18 cellular contexts compared by ENCODE assay signal in the genomic region with DNA sequence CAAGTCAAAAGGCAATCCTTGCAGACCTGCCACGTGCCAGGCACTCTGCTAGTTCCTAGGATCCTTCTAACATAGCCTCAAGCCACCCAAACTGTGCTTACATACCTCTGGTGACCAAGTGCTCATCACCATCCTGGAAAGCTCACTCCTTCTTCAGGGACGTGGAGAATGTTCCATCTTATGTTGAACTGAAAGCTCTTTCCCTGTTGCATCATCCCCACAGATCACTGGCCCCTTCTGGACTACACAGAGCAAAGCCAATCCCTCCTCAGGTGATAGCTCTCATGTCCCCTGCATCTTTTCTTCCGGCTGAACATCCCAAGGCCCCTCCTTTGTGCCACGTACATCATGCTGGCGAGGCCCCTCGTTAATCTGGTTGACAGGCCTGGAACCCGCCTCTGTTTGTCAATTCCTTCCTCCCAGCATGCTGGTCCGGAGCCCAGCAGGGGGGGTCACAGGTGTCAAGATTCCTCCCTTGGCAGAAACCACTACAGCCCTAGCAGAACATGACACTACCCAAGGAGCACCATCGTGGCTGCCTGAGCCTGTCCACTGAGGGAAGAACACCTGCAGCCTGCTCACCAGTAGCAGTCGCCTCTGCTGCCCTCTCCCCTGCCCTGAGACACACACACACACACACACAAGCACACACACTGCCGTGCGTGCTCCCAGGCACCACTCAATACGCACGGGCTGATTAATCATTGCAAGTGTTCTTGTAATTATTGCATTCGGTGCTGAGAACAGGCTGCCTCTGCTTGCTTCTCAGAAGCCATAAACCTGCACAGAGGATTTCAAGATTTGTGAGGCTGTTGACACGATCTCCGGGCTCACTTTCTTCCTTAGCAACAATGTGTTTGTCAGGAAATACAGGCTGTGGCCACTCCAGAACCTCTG. TPM values are rescaled to one million over a fixed set of nuclear protein-coding genes. Genes with fewer than 3 reads are reported as not detected.
A peak's percentile ranks its signal among the peaks of the same experiment; 100 is the strongest.
DNase-seq lines count a peak whose midpoint lies in the region; ATAC-seq, FAIRE-seq and TF ChIP-seq lines count a peak whose summit lies in the region.
"Had no signal": no experiment of that assay in that cellular context is flagged by ENCODE, and none has a peak within 500 bp of the region (broad histone marks: within the 10 kb centered on the region; RNA-seq: fewer than 3 reads in every experiment).

No MANE protein-coding gene starts in this region.

- DNase-seq in NCI-H2081 (lab: John Stamatoyannopoulos, UW) (peak; percentile 25 to 60), NCI-H2081 treated with DMSO at 0.1 percent for 48 hours (lab: John Stamatoyannopoulos, UW) (no peak), NCI-H510A treated with DMSO at 0.1 percent for 48 hours (lab: John Stamatoyannopoulos, UW) (peak; percentile 87), hepatocyte (ENCODE audit: low spot score) (peak; percentile 67), small intestine (peak; percentile 32), left ventricle myocardium superior (no peak)
- no peak for DNase-seq in activated CD4-positive, alpha-beta T cell treated with anti-CD3 and anti-CD28 coated beads for 1 hour
- DNase-seq in stimulated activated naive B cell treated with anti-CD40 and anti-IgM and Interleukin-4, amounts not matched to agents 10 μg/mL and 1 μg/mL and 100 μg/mL, for 72 hours: no peak
- DNase-seq: activated CD8-positive, alpha-beta memory T cell treated with anti-CD3 and anti-CD28 coated beads, Interleukin-2, amount 50 U/mL, for 4 hours; activated naive CD8-positive, alpha-beta T cell treated with anti-CD3 and anti-CD28 coated beads, Interleukin-2, amount 10 ng/mL, durations not matched to agents 7 days and 5 days; foreskin melanocyte; left ventricle myocardium inferior had no signal

- H3K4me3 ChIP-seq in hepatocyte (no peak overlapping the region), small intestine (ENCODE audit: low read depth in 1 of 2, low read length in 2 of 2) (no peak overlapping the region)
- H3K4me3 ChIP-seq: left ventricle myocardium inferior had no signal

- H3K79me2 ChIP-seq in hepatocyte: no peaks in the 10 kb centered on the region

- no peak overlapping the region for H3K27ac ChIP-seq in hepatocyte
- H3K27ac ChIP-seq in small intestine (ENCODE audit: low read depth in 1 of 2, low read length in 1 of 2): no peak overlapping the region
- H3K27ac ChIP-seq: HL-60, left ventricle myocardium inferior had no signal

- H3K4me3 Mint-ChIP-seq in stimulated activated naive B cell treated with anti-CD40 and anti-IgM and Interleukin-4, amounts not matched to agents 10 μg/mL and 1 μg/mL and 100 μg/mL, for 72 hours: no peak overlapping the region
- H3K4me3 Mint-ChIP-seq: activated naive CD8-positive, alpha-beta T cell treated with anti-CD3 and anti-CD28 coated beads, Interleukin-2, amount 10 ng/mL, durations not matched to agents 7 days and 5 days had no signal

- H4K20me1 ChIP-seq in hepatocyte (ENCODE audit: insufficient read depth, poor library complexity, severe bottlenecking): no peaks in the 10 kb centered on the region

- peaks cover 17% of the 10 kb centered on the region for H3K4me1 ChIP-seq in hepatocyte (ENCODE audit: insufficient read depth)
- H3K4me1 ChIP-seq in small intestine (ENCODE audit: control insufficient read depth in 2 of 2, insufficient read depth in 1 of 2, low read depth in 1 of 2, low read length in 1 of 2): no peaks in the 10 kb centered on the region

- peaks cover 0 to 2% of the 10 kb centered on the region in 2 donors for H3K4me1 Mint-ChIP-seq in stimulated activated naive B cell treated with anti-CD40 and anti-IgM and Interleukin-4, amounts not matched to agents 10 μg/mL and 1 μg/mL and 100 μg/mL, for 72 hours
- H3K4me1 Mint-ChIP-seq: activated naive CD8-positive, alpha-beta T cell treated with anti-CD3 and anti-CD28 coated beads, Interleukin-2, amount 10 ng/mL, durations not matched to agents 7 days and 5 days had no signal

- H3K27me3 ChIP-seq in hepatocyte (peaks cover 7% of the 10 kb centered on the region), small intestine (ENCODE audit: control insufficient read depth in 2 of 2, insufficient read depth in 2 of 2, low read length in 2 of 2) (peaks cover 0 to 7% of the 10 kb centered on the region in 2 donors)

- H3K9me3 Mint-ChIP-seq in stimulated activated naive B cell treated with anti-CD40 and anti-IgM and Interleukin-4, amounts not matched to agents 10 μg/mL and 1 μg/mL and 100 μg/mL, for 72 hours: no peaks in the 10 kb centered on the region
- H3K9me3 Mint-ChIP-seq: activated naive CD8-positive, alpha-beta T cell treated with anti-CD3 and anti-CD28 coated beads, Interleukin-2, amount 10 ng/mL, durations not matched to agents 7 days and 5 days had no signal

- peak overlapping the region; percentile 33 for H3K4me2 ChIP-seq in hepatocyte

- H3K27me3 Mint-ChIP-seq in stimulated activated naive B cell treated with anti-CD40 and anti-IgM and Interleukin-4, amounts not matched to agents 10 μg/mL and 1 μg/mL and 100 μg/mL, for 72 hours: peaks cover 55 to 64% of the 10 kb centered on the region in 2 donors

- FAIRE-seq in small intestine (lab: Jason Lieb, UNC): no peak

- WGBS in hepatocyte (ENCODE audit: low lambda C conversion rate, missing lambda C conversion rate): 40% methylated on average over 17 of the region's 17 CpGs
- 13 to 25% (median 13%) methylated on average over 17 of the region's 17 CpGs for WGBS in small intestine, 3 donors

- H3K27ac Mint-ChIP-seq in stimulated activated naive B cell treated with anti-CD40 and anti-IgM and Interleukin-4, amounts not matched to agents 10 μg/mL and 1 μg/mL and 100 μg/mL, for 72 hours: no peak overlapping the region
- H3K27ac Mint-ChIP-seq: activated naive CD8-positive, alpha-beta T cell treated with anti-CD3 and anti-CD28 coated beads, Interleukin-2, amount 10 ng/mL, durations not matched to agents 7 days and 5 days had no signal

- no peaks in the 10 kb centered on the region for H3K36me3 ChIP-seq in hepatocyte (replicated peaks; ENCODE audit: insufficient read depth, low read depth)
- H3K36me3 ChIP-seq in small intestine (ENCODE audit: control insufficient read depth in 2 of 2, insufficient read depth in 2 of 2, low read length in 2 of 2): no peaks in the 10 kb centered on the region
- H3K36me3 ChIP-seq: left ventricle myocardium inferior had no signal

- no peak for TF ChIP-seq CTCF in hepatocyte (IDR thresholded peaks at IDR 0.05; ENCODE audit: poor library complexity)

- no peaks in the 10 kb centered on the region for H3K36me3 Mint-ChIP-seq in stimulated activated naive B cell treated with anti-CD40 and anti-IgM and Interleukin-4, amounts not matched to agents 10 μg/mL and 1 μg/mL and 100 μg/mL, for 72 hours
- H3K36me3 Mint-ChIP-seq: activated naive CD8-positive, alpha-beta T cell treated with anti-CD3 and anti-CD28 coated beads, Interleukin-2, amount 10 ng/mL, durations not matched to agents 7 days and 5 days had no signal

- no peaks in the 10 kb centered on the region for H3K9me3 ChIP-seq in hepatocyte (ENCODE audit: low read depth)
- no peaks in the 10 kb centered on the region for H3K9me3 ChIP-seq in small intestine (ENCODE audit: control insufficient read depth, low read depth)
- H3K9me3 ChIP-seq: left ventricle myocardium inferior had no signal

- no peaks in the 10 kb centered on the region for H3K9me2 ChIP-seq in hepatocyte (replicated peaks; ENCODE audit: insufficient read depth)

- no peak for ATAC-seq in stimulated activated naive B cell treated with anti-CD40 and anti-IgM and Interleukin-4, amounts not matched to agents 10 μg/mL and 1 μg/mL and 100 μg/mL, for 72 hours (replicated peaks)
- no peak for ATAC-seq in left ventricle myocardium superior
- ATAC-seq: Panc1 had no signal

- intact Hi-C loops in left ventricle myocardium superior (cut with micrococcal nuclease): no loop called here

- H2AFZ ChIP-seq in hepatocyte: no peak overlapping the region

RNA-seq across cellular contexts. Expression of a gene that starts 6.3 kb away (rescaled TPM):
- 9.4 and 10.5 TPM in 2 replicates for total RNA-seq in hepatocyte
- 8.2 and 9.0 TPM in 2 replicates for polyA plus RNA-seq in hepatocyte
- polyA plus RNA-seq in small intestine: 1 to 10 TPM in 1 of 3 donors, under 1 TPM in 2; 0.22 to 3.3 (median 0.27) TPM
- 2.8 TPM for total RNA-seq in left ventricle myocardium superior
- total RNA-seq: activated naive CD8-positive, alpha-beta T cell treated with anti-CD3 and anti-CD28 coated beads, Interleukin-2, amount 10 ng/mL, durations not matched to agents 7 days and 5 days; dermis microvascular lymphatic vessel endothelial cell had no signal

RNA-seq across cellular contexts. Expression of a gene that starts 45.0 kb away (rescaled TPM):
- not detected in 2 replicates for total RNA-seq in hepatocyte
- 0.29 TPM in 1 of 2 replicates, not detected in the other for polyA plus RNA-seq in hepatocyte
- not detected for polyA plus RNA-seq in small intestine
- total RNA-seq in left ventricle myocardium superior: not detected
- total RNA-seq: A172; activated naive CD8-positive, alpha-beta T cell treated with anti-CD3 and anti-CD28 coated beads, Interleukin-2, amount 10 ng/mL, durations not matched to agents 7 days and 5 days; dermis microvascular lymphatic vessel endothelial cell; left ventricle myocardium inferior; M059J; temporal lobe had no signal

Comparison
In these comparisons a context has a peak if more than half of its experiments do, and no peak if none do; other contexts are left out.
1. DNase-seq: peak in NCI-H2081 (2 of 2), NCI-H510A treated with DMSO at 0.1 percent for 48 hours (single experiment), hepatocyte (single experiment) and small intestine (single experiment); none in NCI-H2081 treated with DMSO at 0.1 percent for 48 hours (single experiment), activated CD4-positive, alpha-beta T cell treated with anti-CD3 and anti-CD28 coated beads for 1 hour (single experiment), stimulated activated naive B cell treated with anti-CD40 and anti-IgM and Interleukin-4, amounts not matched to agents 10 μg/mL and 1 μg/mL and 100 μg/mL, for 72 hours (single experiment) and left ventricle myocardium superior (single experiment).